Comparison of ENCODE assay signal across 2 cellular contexts in the genomic region with DNA sequence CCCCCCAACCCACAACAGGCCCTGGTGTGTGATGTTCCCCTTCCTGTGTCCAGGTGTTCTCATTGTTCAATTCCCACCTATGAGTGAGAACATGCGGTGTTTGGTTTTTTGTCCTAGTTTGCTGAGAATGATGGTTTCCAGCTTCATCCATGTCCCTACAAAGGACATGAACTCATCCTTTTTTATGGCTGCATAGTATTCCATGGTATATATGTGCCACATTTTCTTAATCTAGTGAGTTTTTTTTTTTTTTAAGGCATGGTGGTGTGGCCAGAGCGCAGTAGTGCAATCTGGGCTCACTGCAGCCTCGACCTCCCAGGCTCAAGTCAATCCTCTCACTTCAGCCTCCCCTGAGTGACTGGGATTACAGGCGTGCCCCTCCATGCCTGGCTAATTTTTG. TPM values are rescaled to one million over a fixed set of nuclear protein-coding genes. Genes with fewer than 3 reads are reported as not detected.
"Had no signal": no experiment of that assay in that cellular context is flagged by ENCODE, and none has a peak within 500 bp of the region (broad histone marks: within the 10 kb centered on the region; RNA-seq: fewer than 3 reads in every experiment).

No MANE protein-coding gene starts in this region.

RNA-seq across cellular contexts. Expression of a gene that starts 24.6 kb away (rescaled TPM):
- total RNA-seq: HT1080 had no signal
- polyA plus RNA-seq: IgD-negative memory B cell had no signal
